ENCODE assay signal across 17 cellular contexts in the genomic region with DNA sequence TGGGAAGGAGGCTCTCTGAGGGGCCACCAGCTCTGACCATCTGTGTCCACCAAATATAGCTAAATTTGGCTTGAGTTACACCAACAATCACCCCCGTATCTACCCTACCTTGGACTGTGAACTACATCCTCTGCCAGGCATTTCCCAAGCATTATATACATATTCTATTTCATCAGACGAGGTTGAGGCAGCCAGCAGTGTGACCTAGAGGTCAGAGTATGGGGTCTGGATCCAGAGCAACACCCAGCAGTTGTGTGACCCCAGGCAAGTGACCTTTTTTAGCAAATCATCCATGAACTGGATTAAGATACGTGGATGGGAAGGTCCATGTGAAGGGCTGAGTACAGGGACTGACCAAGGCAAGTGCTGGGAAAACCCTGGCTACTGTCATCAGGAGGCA.
"Had no signal": no experiment of that assay in that cellular context is flagged by ENCODE, and none has a peak within 500 bp of the region (broad histone marks: within the 10 kb centered on the region; RNA-seq: fewer than 3 reads in every experiment).

No MANE protein-coding gene starts in this region.

- ATAC-seq: effector memory CD8-positive, alpha-beta T cell; gastrocnemius medialis; natural killer cell had no signal

- H3K9me3 ChIP-seq: esophagus muscularis mucosa, gastrocnemius medialis, left ventricle myocardium inferior, spleen, testis, transverse colon had no signal

- H3K4me3 ChIP-seq: esophagus muscularis mucosa, gastrocnemius medialis, left ventricle myocardium inferior, spleen, testis, transverse colon had no signal

- H3K36me3 ChIP-seq: esophagus muscularis mucosa, gastrocnemius medialis, left ventricle myocardium inferior, spleen, transverse colon had no signal

- H3K4me1 ChIP-seq: esophagus muscularis mucosa, gastrocnemius medialis, spleen, testis had no signal

- H3K27me3 ChIP-seq: esophagus muscularis mucosa, gastrocnemius medialis, spleen, testis, transverse colon had no signal

- FAIRE-seq: colon had no signal

- H3K27ac ChIP-seq: epithelial cell of prostate, esophagus muscularis mucosa, gastrocnemius medialis, left ventricle myocardium inferior, spleen, testis, transverse colon had no signal

- DNase-seq: cerebellar nuclear complex; effector memory CD8-positive, alpha-beta T cell; gastrocnemius medialis; islet precursor cell; left ventricle myocardium inferior; mesendoderm; natural killer cell; right cardiac atrium; spleen; stimulated activated CD4-positive, alpha-beta T cell treated with anti-CD3 and anti-CD28 coated beads, Interleukin-15, amount 100 ng/mL, for 24 hours; stimulated activated CD4-positive, alpha-beta T cell treated with anti-CD3 and anti-CD28 coated beads, Interleukin-1b, Interleukin-23, amount 100 ng/mL, for 48 hours; stimulated activated CD4-positive, alpha-beta T cell treated with anti-CD3 and anti-CD28 coated beads, Interleukin-4, amount 100 ng/mL, for 24 hours; testis had no signal
